Comparison of ENCODE assay signal across 8 cellular contexts in genomic region chr17:4967539-4968165, GRCh38. TPM values are rescaled to one million over a fixed set of nuclear protein-coding genes. Genes with fewer than 3 reads are reported as not detected.
DNase-seq lines count a peak whose midpoint lies in the region; ATAC-seq, FAIRE-seq and TF ChIP-seq lines count a peak whose summit lies in the region.

TSS of gene SPAG7 (minus strand) at chr17:4967817. CDS start at chr17:4967804, 13 bp downstream.

- peak within 1 kb of the TSS; percentile 87 for H3K4me3 ChIP-seq in astrocyte (ENCODE audit: insufficient read depth, low read depth, low read length)

- H3K9ac ChIP-seq in astrocyte (ENCODE audit: low read length) = peak within 1 kb of the TSS; percentile 93

- peaks cover 26% of the 10 kb centered on the region for H4K20me1 ChIP-seq in astrocyte (ENCODE audit: insufficient read depth, low read length)

- peak within 1 kb of the TSS; percentile 97 for H3K27ac ChIP-seq in astrocyte (ENCODE audit: low read depth, low read length)

- no peak within 1 kb of the TSS for H3K27ac Mint-ChIP-seq in astrocyte (ENCODE audit: unreplicated experiment)

- peaks cover 4% of the 10 kb centered on the region for H3K36me3 ChIP-seq in astrocyte (ENCODE audit: insufficient read depth, low read length)

- peak within 1 kb of the TSS; percentile 95 for H3K4me2 ChIP-seq in astrocyte (ENCODE audit: low read length)

- no peak for FAIRE-seq in astrocyte (lab: Jason Lieb, UNC)

- TF ChIP-seq CTCF in astrocyte (IDR thresholded peaks at IDR 0.05; ENCODE audit: insufficient read depth, low read depth, low read length) = no peak

- peaks cover 33% of the 10 kb centered on the region for H3K4me1 ChIP-seq in astrocyte (ENCODE audit: insufficient read depth, low read length)

- H3K27me3 Mint-ChIP-seq in astrocyte (ENCODE audit: low read depth, unreplicated experiment) = no peaks in the 10 kb centered on the region

- ATAC-seq in GM18508 (IDR thresholded peaks at IDR 0.05; ENCODE audit: insufficient read depth, unreplicated experiment) = peak; percentile 32
- ATAC-seq in HG02973 (IDR thresholded peaks at IDR 0.05; ENCODE audit: unreplicated experiment) = peak; percentile 49

- H3K4me1 Mint-ChIP-seq in astrocyte (ENCODE audit: low read depth, unreplicated experiment) = peaks cover 29% of the 10 kb centered on the region

- H3K4me3 Mint-ChIP-seq in astrocyte (ENCODE audit: unreplicated experiment) = no peak within 1 kb of the TSS

- DNase-seq in NCI-H1930 (lab: John Stamatoyannopoulos, UW) (peak; percentile 90 to 92), T-helper 9 cell (peak; percentile 89), astrocyte (ENCODE audit: low read depth) (peak; percentile 94), hepatic stellate cell (ENCODE audit: low spot score) (peak; percentile 93), retina (peak; percentile 100), cortex of kidney (lab: John Stamatoyannopoulos, UW) (no peak)

- H3K79me2 ChIP-seq in astrocyte (ENCODE audit: insufficient read depth, low read length) = peaks cover 54% of the 10 kb centered on the region

- peak within 1 kb of the TSS; percentile 75 for H2AFZ ChIP-seq in astrocyte (ENCODE audit: low read depth, low read length)

- peaks cover 22% of the 10 kb centered on the region for H3K36me3 Mint-ChIP-seq in astrocyte (ENCODE audit: low read depth, unreplicated experiment)

- no peaks in the 10 kb centered on the region for H3K9me3 ChIP-seq in astrocyte (ENCODE audit: insufficient read depth, low read depth, low read length)

- peaks cover 5% of the 10 kb centered on the region for H3K9me3 Mint-ChIP-seq in astrocyte (ENCODE audit: unreplicated experiment)

- H3K27me3 ChIP-seq in astrocyte (ENCODE audit: insufficient read depth, low read length) = no peaks in the 10 kb centered on the region

RNA-seq across cellular contexts. Expression of gene SPAG7, which starts in this region (rescaled TPM):
- total RNA-seq in astrocyte = 57.2 and 60.9 TPM in 2 replicates
